Comparison of ENCODE assay signal across 8 cellular contexts in the genomic region with DNA sequence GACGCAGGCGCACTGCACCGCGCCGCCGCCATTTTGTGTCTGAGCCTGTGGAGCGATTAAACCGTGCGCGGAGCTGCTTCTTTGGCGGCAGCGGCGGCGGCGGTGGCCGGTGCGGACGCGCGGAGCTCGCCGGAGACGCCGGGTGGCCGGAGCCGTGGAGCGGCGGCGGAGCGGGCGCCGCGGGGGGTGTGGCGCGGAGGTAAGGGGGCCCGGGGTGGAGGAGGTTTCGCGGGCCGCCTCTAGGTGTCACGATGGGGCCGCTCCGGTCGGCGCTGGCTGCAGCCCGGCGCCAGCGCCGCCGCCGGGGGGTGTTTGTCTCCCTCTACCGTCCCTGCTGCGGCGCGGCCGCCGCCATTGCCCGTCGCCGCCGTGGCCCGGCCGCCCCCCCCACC. TPM values are rescaled to one million over a fixed set of nuclear protein-coding genes. Genes with fewer than 3 reads are reported as not detected.
DNase-seq lines count a peak whose midpoint lies in the region; ATAC-seq and TF ChIP-seq lines count a peak whose summit lies in the region.

A gene with protein sequence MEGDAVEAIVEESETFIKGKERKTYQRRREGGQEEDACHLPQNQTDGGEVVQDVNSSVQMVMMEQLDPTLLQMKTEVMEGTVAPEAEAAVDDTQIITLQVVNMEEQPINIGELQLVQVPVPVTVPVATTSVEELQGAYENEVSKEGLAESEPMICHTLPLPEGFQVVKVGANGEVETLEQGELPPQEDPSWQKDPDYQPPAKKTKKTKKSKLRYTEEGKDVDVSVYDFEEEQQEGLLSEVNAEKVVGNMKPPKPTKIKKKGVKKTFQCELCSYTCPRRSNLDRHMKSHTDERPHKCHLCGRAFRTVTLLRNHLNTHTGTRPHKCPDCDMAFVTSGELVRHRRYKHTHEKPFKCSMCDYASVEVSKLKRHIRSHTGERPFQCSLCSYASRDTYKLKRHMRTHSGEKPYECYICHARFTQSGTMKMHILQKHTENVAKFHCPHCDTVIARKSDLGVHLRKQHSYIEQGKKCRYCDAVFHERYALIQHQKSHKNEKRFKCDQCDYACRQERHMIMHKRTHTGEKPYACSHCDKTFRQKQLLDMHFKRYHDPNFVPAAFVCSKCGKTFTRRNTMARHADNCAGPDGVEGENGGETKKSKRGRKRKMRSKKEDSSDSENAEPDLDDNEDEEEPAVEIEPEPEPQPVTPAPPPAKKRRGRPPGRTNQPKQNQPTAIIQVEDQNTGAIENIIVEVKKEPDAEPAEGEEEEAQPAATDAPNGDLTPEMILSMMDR (plus strand): TSS at position 1 of the 392 bp plus-strand sequence. CDS start 48,307 bp downstream, outside the sequence.

- H3K4me3 Mint-ChIP-seq in activated CD4-positive, alpha-beta memory T cell treated with anti-CD3 and anti-CD28 coated beads for 36 hours: peak within 1 kb of the TSS; percentile 88
- H3K4me3 Mint-ChIP-seq in endothelial cell (ENCODE audit: unreplicated experiment): peak within 1 kb of the TSS; percentile 87

- TF ChIP-seq CTCF in endothelial cell (IDR thresholded peaks at IDR 0.05; ENCODE audit: unreplicated experiment): peak; percentile 57

- no peaks in the 10 kb centered on the region for H3K36me3 Mint-ChIP-seq in activated CD4-positive, alpha-beta memory T cell treated with anti-CD3 and anti-CD28 coated beads for 36 hours
- peaks cover 7% of the 10 kb centered on the region for H3K36me3 Mint-ChIP-seq in endothelial cell (ENCODE audit: low read depth, unreplicated experiment)

- peak; percentile 50 for ATAC-seq in GM18868 (IDR thresholded peaks at IDR 0.05; ENCODE audit: unreplicated experiment)
- ATAC-seq in HG03097 (IDR thresholded peaks at IDR 0.05; ENCODE audit: low FRiP score, unreplicated experiment): peak; percentile 46

- CTCF ChIA-PET in activated CD4-positive, alpha-beta memory T cell treated with anti-CD3 and anti-CD28 coated beads for 36 hours (lab: Charles Lee): interaction anchor here (0.6 to 5.8 kb wide), 24 partner anchors 9 to 392 kb away, joined by 3 to 111 read pairs (median 5); partner anchors contain the start of genes ATP6V0D1, CARMIL2 and NOL3

- H3K27ac Mint-ChIP-seq in activated CD4-positive, alpha-beta memory T cell treated with anti-CD3 and anti-CD28 coated beads for 36 hours: peak within 1 kb of the TSS; percentile 92
- peak within 1 kb of the TSS; percentile 77 for H3K27ac Mint-ChIP-seq in endothelial cell (ENCODE audit: unreplicated experiment)

- DNase-seq in AML-193 (lab: John Stamatoyannopoulos, UW) (peak; percentile 62 to 66), NCI-H446 (lab: John Stamatoyannopoulos, UW) (peak; percentile 24 to 81), endothelial cell (ENCODE audit: low spot score) (peak; percentile 82), midbrain (lab: John Stamatoyannopoulos, UW) (peak; percentile 82)
- DNase-seq in activated CD4-positive, alpha-beta memory T cell treated with anti-CD3 and anti-CD28 coated beads for 36 hours: peak; percentile 88
- peak; percentile 60 to 69 for DNase-seq in stimulated activated CD8-positive, alpha-beta memory T cell treated with anti-CD3 and anti-CD28 coated beads, Interleukin-4, amount 100 ng/mL, for 1 hour (ENCODE audit: low read depth in 2 of 2, low spot score in 1 of 2)

- H3K9me3 Mint-ChIP-seq in activated CD4-positive, alpha-beta memory T cell treated with anti-CD3 and anti-CD28 coated beads for 36 hours: no peaks in the 10 kb centered on the region
- no peaks in the 10 kb centered on the region for H3K9me3 Mint-ChIP-seq in endothelial cell (ENCODE audit: unreplicated experiment)

- POLR2A ChIA-PET in activated CD4-positive, alpha-beta memory T cell treated with anti-CD3 and anti-CD28 coated beads for 36 hours (lab: Charles Lee): interaction anchor here (0.6 to 4.6 kb wide), 11 partner anchors 9 to 103 kb away, joined by 3 to 32 read pairs (median 5); partner anchors contain the start of genes ACD, CARMIL2 and PARD6A

- H3K4me1 Mint-ChIP-seq in activated CD4-positive, alpha-beta memory T cell treated with anti-CD3 and anti-CD28 coated beads for 36 hours (ENCODE audit: low read depth): peaks cover 45% of the 10 kb centered on the region
- H3K4me1 Mint-ChIP-seq in endothelial cell (ENCODE audit: unreplicated experiment): peaks cover 19% of the 10 kb centered on the region

- intact Hi-C loops in activated CD4-positive, alpha-beta memory T cell treated with anti-CD3 and anti-CD28 coated beads for 36 hours (cut with micrococcal nuclease): loop anchor here (1.0 to 5.0 kb wide), 10 partner anchors 15 to 535 kb away; partner anchors contain the start of genes ACD, ATP6V0D1, CBFB and FHOD1

- no peaks in the 10 kb centered on the region for H3K27me3 Mint-ChIP-seq in activated CD4-positive, alpha-beta memory T cell treated with anti-CD3 and anti-CD28 coated beads for 36 hours
- H3K27me3 Mint-ChIP-seq in endothelial cell (ENCODE audit: unreplicated experiment): peaks cover 4% of the 10 kb centered on the region

RNA-seq across cellular contexts. Expression of the gene that starts here (rescaled TPM):
- total RNA-seq in activated CD4-positive, alpha-beta memory T cell treated with anti-CD3 and anti-CD28 coated beads for 36 hours: 10 to 100 TPM; 48.9 to 51.5 TPM
- 40.1 TPM for total RNA-seq in endothelial cell (ENCODE audit: unreplicated experiment)

Comparison
In these comparisons a context has a peak if more than half of its experiments do, and no peak if none do; other contexts are left out.
1. Peak in every context shown above with its lines: DNase-seq and ATAC-seq.